In the genomic region with DNA sequence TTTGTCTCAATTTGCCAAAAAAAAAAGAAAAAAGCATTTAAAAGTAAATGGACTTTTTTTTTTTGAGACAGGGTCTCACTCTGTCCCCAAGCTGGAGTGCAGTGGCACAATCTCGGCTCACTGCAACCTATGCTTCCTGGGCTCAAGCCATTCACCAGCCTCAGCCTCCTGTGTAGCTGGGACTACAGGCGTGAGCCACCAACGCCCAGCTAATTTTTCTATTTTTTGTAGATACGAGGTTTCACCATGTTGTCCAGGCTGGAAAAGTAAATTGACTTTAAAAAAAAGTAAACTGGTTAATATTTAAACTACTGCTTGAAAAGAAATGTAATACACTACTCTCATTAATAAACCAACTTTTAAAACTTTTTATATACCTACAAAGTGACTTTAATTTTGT, we compare ENCODE assay signal across 31 cellular contexts. TPM values are rescaled to one million over a fixed set of nuclear protein-coding genes. Genes with fewer than 3 reads are reported as not detected.
"Had no signal": no experiment of that assay in that cellular context is flagged by ENCODE, and none has a peak within 500 bp of the region (broad histone marks: within the 10 kb centered on the region; RNA-seq: fewer than 3 reads in every experiment).

No MANE protein-coding gene starts in this region.

- H3K4me3 ChIP-seq: SJCRH30, SK-N-MC had no signal

- H3K4me3 Mint-ChIP-seq: activated CD8-positive, alpha-beta T cell treated with anti-CD3 and anti-CD28 coated beads, Interleukin-2, amount 10 ng/mL, durations not matched to agents 7 days and 5 days; brain; WTC11 had no signal

- H3K9me3 Mint-ChIP-seq: activated CD4-positive, alpha-beta T cell treated with anti-CD3 and anti-CD28 coated beads, Interleukin-2, amount 10 ng/mL, durations not matched to agents 7 days and 5 days; activated naive CD4-positive, alpha-beta T cell treated with anti-CD3 and anti-CD28 coated beads for 36 hours; activated naive CD8-positive, alpha-beta T cell treated with anti-CD3 and anti-CD28 coated beads, Interleukin-2, amount 50 U/mL, for 24 hours; brain; T-helper 2 cell treated with Interferon-gamma antibody and Interleukin-4, amounts not matched to agents 5 μg/mL and 100 μg/mL, for 36 hours; WTC11 had no signal

- H3K36me3 Mint-ChIP-seq: activated naive CD8-positive, alpha-beta T cell; brain had no signal

- FAIRE-seq: bronchial epithelial cell, TTC549 had no signal

- H3K27me3 Mint-ChIP-seq: activated CD4-positive, alpha-beta T cell treated with anti-CD3 and anti-CD28 coated beads for 36 hours; activated CD4-positive, alpha-beta T cell treated with anti-CD3 and anti-CD28 coated beads, Interleukin-2, amount 10 ng/mL, durations not matched to agents 7 days and 5 days; activated naive CD8-positive, alpha-beta T cell; activated naive CD8-positive, alpha-beta T cell treated with anti-CD3 and anti-CD28 coated beads, Interleukin-2, amount 50 U/mL, for 24 hours; brain had no signal

- H3K27ac ChIP-seq: SJCRH30, SK-N-MC had no signal

- H3K4me1 ChIP-seq: SJCRH30 had no signal

- H3K36me3 ChIP-seq: SJCRH30 had no signal

- DNase-seq: activated CD4-positive, alpha-beta T cell treated with anti-CD3 and anti-CD28 coated beads for 36 hours; activated CD4-positive, alpha-beta T cell treated with anti-CD3 and anti-CD28 coated beads, Interleukin-2, amount 10 ng/mL, durations not matched to agents 7 days and 5 days; activated CD4-positive, alpha-beta T cell treated with anti-CD3 and anti-CD28 coated beads, Interleukin-2, amount 50 U/mL, for 48 hours; activated CD8-positive, alpha-beta T cell treated with anti-CD3 and anti-CD28 coated beads, Interleukin-2, amount 10 ng/mL, durations not matched to agents 7 days and 5 days; activated gamma-delta T cell treated with Interleukin-2 at 50 U/mL for 16 hours; activated naive CD4-positive, alpha-beta T cell treated with anti-CD3 and anti-CD28 coated beads for 36 hours; activated naive CD8-positive, alpha-beta T cell treated with anti-CD3 and anti-CD28 coated beads, Interleukin-2, amount 50 U/mL, for 24 hours; anterior cingulate cortex; caudate nucleus; cerebellar nuclear complex; KG1; NCI-H1092 treated with DMSO at 0.1 percent for 48 hours; NCI-H1417; NCI-H187 treated with DMSO at 0.1 percent for 48 hours; NCI-H2081; NCI-H226; NCI-H446 treated with DMSO at 0.1 percent for 48 hours; NCI-H524; NCI-H69; NCI-H82; SHP77; SJCRH30 had no signal

- H3K27me3 ChIP-seq: SJCRH30 had no signal

- H3K27ac Mint-ChIP-seq: activated CD4-positive, alpha-beta T cell treated with anti-CD3 and anti-CD28 coated beads, Interleukin-2, amount 10 ng/mL, durations not matched to agents 7 days and 5 days; brain; WTC11 had no signal

- ATAC-seq: activated CD8-positive, alpha-beta T cell treated with anti-CD3 and anti-CD28 coated beads, Interleukin-2, amount 10 ng/mL, durations not matched to agents 7 days and 5 days; activated naive CD8-positive, alpha-beta T cell treated with anti-CD3 and anti-CD28 coated beads, Interleukin-2, amount 50 U/mL, for 24 hours; Panc1; WTC11 had no signal

- H3K9me3 ChIP-seq: SJCRH30 had no signal

RNA-seq across cellular contexts. Expression of a gene that starts 12.0 kb away (rescaled TPM):
- total RNA-seq: LHCN-M2 had no signal
